Comparison of ENCODE assay signal across 23 cellular contexts in the genomic region with DNA sequence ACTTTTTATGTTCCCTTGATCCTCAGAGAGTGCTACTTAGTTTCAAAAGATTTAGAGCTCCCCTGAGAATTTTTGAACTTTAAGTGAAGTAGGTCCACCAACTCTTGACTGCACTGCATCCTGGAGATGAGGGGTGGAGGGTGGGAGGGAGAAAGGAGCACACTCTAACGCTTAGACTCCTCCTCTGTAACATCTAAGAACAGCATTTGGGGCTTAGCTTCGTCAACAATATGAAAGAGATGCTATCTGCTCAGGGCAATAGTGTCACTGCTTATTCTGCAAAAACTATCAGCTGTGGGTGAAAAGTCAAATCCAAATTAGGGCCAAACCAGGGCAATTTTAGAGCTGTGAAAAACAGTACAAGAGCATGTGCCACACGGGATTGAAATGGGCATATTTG.
"Had no signal": no experiment of that assay in that cellular context is flagged by ENCODE, and none has a peak within 500 bp of the region (broad histone marks: within the 10 kb centered on the region; RNA-seq: fewer than 3 reads in every experiment).

No MANE protein-coding gene starts in this region.

- H3K27ac ChIP-seq: HL-60, SJSA1, SK-N-MC had no signal

- H3K9me3 ChIP-seq: MG63, SJSA1 had no signal

- H3K27me3 ChIP-seq: MG63, SJSA1 had no signal

- DNase-seq: Karpas-422, KBM-7, MG63, NCI-H1092, NCI-H1105 treated with DMSO at 0.1 percent for 48 hours, NCI-H1417 treated with DMSO at 0.1 percent for 48 hours, NCI-H146, NCI-H1694 treated with DMSO at 0.1 percent for 48 hours, NCI-H1930, NCI-H2081 treated with DMSO at 0.1 percent for 48 hours, NCI-H2171, NCI-H226, NCI-H446, NCI-H510A, NCI-H524 treated with DMSO at 0.1 percent for 48 hours, NCI-H69, NCI-H774, Right ventricle myocardium superior, RPMI8226, SIG-M5 had no signal

- H3K36me3 ChIP-seq: MG63, SJSA1 had no signal
